Comparison of ENCODE assay signal across 18 cellular contexts in genomic region chr20:53517146-53517545, GRCh38.
A peak's percentile ranks its signal among the peaks of the same experiment; 100 is the strongest.
DNase-seq lines count a peak whose midpoint lies in the region; ATAC-seq and TF ChIP-seq lines count a peak whose summit lies in the region.
"Had no signal": no experiment of that assay in that cellular context is flagged by ENCODE, and none has a peak within 500 bp of the region (broad histone marks: within the 10 kb centered on the region; RNA-seq: fewer than 3 reads in every experiment).

No MANE protein-coding gene starts in this region.

- no peak for TF ChIP-seq EP300 in sigmoid colon (IDR thresholded peaks at IDR 0.05)

- WGBS in sigmoid colon, 2 donors, result 23 to 71% methylated on average over 13 of the region's 13 CpGs

- H3K27ac Mint-ChIP-seq in T-helper 17 cell, result no peak overlapping the region
- H3K27ac Mint-ChIP-seq: activated T-helper 2 cell treated with anti-CD3 and anti-CD28 coated beads, Interferon-gamma antibody, Interleukin-2, Interleukin-4, amounts not matched to agents 10 μg/mL and 5 μg/mL and 100 μg/mL, durations not matched to agents 14 hours and 24 hours and 36 hours had no signal

- H3K4me3 Mint-ChIP-seq in T-helper 17 cell, result no peak overlapping the region

- in situ Hi-C loops in brain microvascular endothelial cell (cut with HindIII; ENCODE audit: low pct_ligation_motif_present, low sequenced_read_pairs), result no loop called here

- H3K27me3 Mint-ChIP-seq in T-helper 17 cell, result no peaks in the 10 kb centered on the region

- ATAC-seq in T-helper 17 cell, result no peak

- peak; percentile 24 for DNase-seq in NCI-H2029 (lab: John Stamatoyannopoulos, UW)
- DNase-seq in NCI-H2029 treated with DMSO at 0.1 percent for 48 hours (lab: John Stamatoyannopoulos, UW), result no peak
- peak; percentile 21 for DNase-seq in NCI-H774 (lab: John Stamatoyannopoulos, UW)
- DNase-seq in brain microvascular endothelial cell, result peak; percentile 7
- peak; percentile 52 for DNase-seq in sigmoid colon
- DNase-seq in DMS153 treated with DMSO at 0.1 percent for 48 hours (lab: John Stamatoyannopoulos, UW; ENCODE audit: unreplicated experiment), result no peak
- no peak for DNase-seq in HPDE6-E6E7 (ENCODE audit: extremely low spot score)
- no peak for DNase-seq in T-helper 17 cell
- DNase-seq: DMS 273 treated with DMSO at 0.1 percent for 48 hours; dorsolateral prefrontal cortex; foreskin melanocyte; NCI-H1048; stimulated activated naive CD4-positive, alpha-beta T cell treated with Interleukin-2 at 50 U/mL for 16 hours had no signal

- H3K9me3 ChIP-seq in sigmoid colon, result no peaks in the 10 kb centered on the region
- H3K9me3 ChIP-seq in T-helper 17 cell (ENCODE audit: control insufficient read depth, low read length, poor library complexity, severe bottlenecking), result no peaks in the 10 kb centered on the region
- H3K9me3 ChIP-seq: BLaER1 treated with 17β-estradiol and CSF1 and Interleukin-3, amounts not matched to agents 10 nM and 100 nM; right atrium auricular region; tibial nerve had no signal

- intact Hi-C loops in sigmoid colon (cut with DNase I), result no loop called here

- H3K4me1 Mint-ChIP-seq in T-helper 17 cell, result no peaks in the 10 kb centered on the region

- no peak for TF ChIP-seq CTCF in brain microvascular endothelial cell (IDR thresholded peaks at IDR 0.05; ENCODE audit: low read depth, low read length, missing control alignments)
- TF ChIP-seq CTCF in sigmoid colon (IDR thresholded peaks at IDR 0.05), result no peak

- no peak overlapping the region for H3K27ac ChIP-seq in brain microvascular endothelial cell
- H3K27ac ChIP-seq in sigmoid colon, result no peak overlapping the region
- H3K27ac ChIP-seq: BLaER1 treated with 17β-estradiol and CSF1 and Interleukin-3, amounts not matched to agents 10 nM and 100 nM; dorsolateral prefrontal cortex; epithelial cell of prostate; right atrium auricular region; tibial nerve had no signal

- H3K4me3 ChIP-seq in brain microvascular endothelial cell (ENCODE audit: low read depth, low read length) (no peak overlapping the region), sigmoid colon (no peak overlapping the region)
- H3K4me3 ChIP-seq: BLaER1 treated with 17β-estradiol and CSF1 and Interleukin-3, amounts not matched to agents 10 nM and 100 nM; dorsolateral prefrontal cortex; right atrium auricular region; tibial nerve had no signal

- no peaks in the 10 kb centered on the region for H3K36me3 ChIP-seq in brain microvascular endothelial cell (replicated peaks)
- H3K36me3 ChIP-seq in sigmoid colon, result no peaks in the 10 kb centered on the region
- H3K36me3 ChIP-seq: BLaER1 treated with 17β-estradiol and CSF1 and Interleukin-3, amounts not matched to agents 10 nM and 100 nM; right atrium auricular region; tibial nerve had no signal

- H3K4me1 ChIP-seq in sigmoid colon, result no peaks in the 10 kb centered on the region
- H3K4me1 ChIP-seq: right atrium auricular region, tibial nerve had no signal

- no peak for TF ChIP-seq POLR2A in sigmoid colon (IDR thresholded peaks at IDR 0.05)

- H3K27me3 ChIP-seq in brain microvascular endothelial cell (replicated peaks) (no peaks in the 10 kb centered on the region), sigmoid colon (no peaks in the 10 kb centered on the region)
- H3K27me3 ChIP-seq: BLaER1 treated with 17β-estradiol and CSF1 and Interleukin-3, amounts not matched to agents 10 nM and 100 nM; right atrium auricular region; tibial nerve had no signal

- no peaks in the 10 kb centered on the region for H3K36me3 Mint-ChIP-seq in T-helper 17 cell (ENCODE audit: low read depth)

Comparison
In these comparisons a context has a peak if more than half of its experiments do, and no peak if none do; other contexts are left out.
1. DNase-seq: peak in NCI-H2029 (single experiment), NCI-H774 (single experiment), brain microvascular endothelial cell (single experiment) and sigmoid colon (single experiment); none in NCI-H2029 treated with DMSO at 0.1 percent for 48 hours (single experiment), DMS153 treated with DMSO at 0.1 percent for 48 hours (single experiment), HPDE6-E6E7 (single experiment) and T-helper 17 cell (0 of 3).